ENCODE assay signal across 15 cellular contexts in genomic region chr5:68282001-68282400, GRCh38.
A peak's percentile ranks its signal among the peaks of the same experiment; 100 is the strongest.
DNase-seq lines count a peak whose midpoint lies in the region; ATAC-seq and TF ChIP-seq lines count a peak whose summit lies in the region.
"Had no signal": no experiment of that assay in that cellular context is flagged by ENCODE, and none has a peak within 500 bp of the region (broad histone marks: within the 10 kb centered on the region; RNA-seq: fewer than 3 reads in every experiment).

No MANE protein-coding gene starts in this region.

- H3K27ac ChIP-seq in esophagus muscularis mucosa (replicated peaks in 1 of 4), result peak overlapping the region in 3 of 4 donors; percentile 20 to 89 (median 86)
- no peak overlapping the region for H3K27ac ChIP-seq in SJCRH30
- H3K27ac ChIP-seq: brain microvascular endothelial cell, ovary, thoracic aorta had no signal

- H3K4me3 ChIP-seq in esophagus muscularis mucosa (no peak overlapping the region), SJCRH30 (no peak overlapping the region)
- H3K4me3 ChIP-seq: lung, ovary, thoracic aorta had no signal

- H3K4me1 ChIP-seq in esophagus muscularis mucosa (peaks cover 35 to 88% (median 76%) of the 10 kb centered on the region in 4 donors), SJCRH30 (peaks cover 1% of the 10 kb centered on the region; the same call in 1 of the 2 replicates)

- TF ChIP-seq EP300 in esophagus muscularis mucosa (IDR thresholded peaks at IDR 0.05), result no peak

- in situ Hi-C loops in ACHN (cut with HindIII; ENCODE audit: low pct_ligation_motif_present, low pct_unique_long_range_greater_than_20kb, low sequenced_read_pairs), result loop anchor here (25.0 kb wide), 1 partner anchor 180 kb away; no protein-coding TSS in a partner anchor

- H3K4me3 Mint-ChIP-seq in activated CD4-positive, alpha-beta T cell treated with anti-CD3 and anti-CD28 coated beads for 36 hours, result peak overlapping the region; percentile 69
- peak overlapping the region; percentile 85 to 88 (median 86) for H3K4me3 Mint-ChIP-seq in T-cell
- peak overlapping the region; percentile 84 to 85 for H3K4me3 Mint-ChIP-seq in stimulated activated naive CD8-positive, alpha-beta T cell treated with anti-CD3 and anti-CD28 coated beads, Interleukin-15, amount 100 ng/mL, for 72 hours

- peak overlapping the region; percentile 90 for H3K27ac Mint-ChIP-seq in activated CD4-positive, alpha-beta T cell treated with anti-CD3 and anti-CD28 coated beads for 36 hours
- H3K27ac Mint-ChIP-seq in T-cell, result peak overlapping the region; percentile 98
- H3K27ac Mint-ChIP-seq in stimulated activated naive CD8-positive, alpha-beta T cell treated with anti-CD3 and anti-CD28 coated beads, Interleukin-15, amount 100 ng/mL, for 72 hours, result peak overlapping the region; percentile 85 to 88

- POLR2A ChIA-PET in activated CD4-positive, alpha-beta T cell treated with anti-CD3 and anti-CD28 coated beads for 36 hours (lab: Charles Lee), result no interaction called here
- POLR2A ChIA-PET in T-cell (lab: Charles Lee), result no interaction called here

- WGBS in esophagus muscularis mucosa, result 94% methylated on average over 4 of the region's 4 CpGs

- H3K9me3 ChIP-seq in esophagus muscularis mucosa, result no peaks in the 10 kb centered on the region
- H3K9me3 ChIP-seq in SJCRH30 (replicated peaks), result no peaks in the 10 kb centered on the region
- H3K9me3 ChIP-seq: ovary, thoracic aorta had no signal

- no peaks in the 10 kb centered on the region for H3K27me3 ChIP-seq in esophagus muscularis mucosa
- no peaks in the 10 kb centered on the region for H3K27me3 ChIP-seq in SJCRH30
- H3K27me3 ChIP-seq: brain microvascular endothelial cell, ovary had no signal

- no peaks in the 10 kb centered on the region for H3K9me3 Mint-ChIP-seq in activated CD4-positive, alpha-beta T cell treated with anti-CD3 and anti-CD28 coated beads for 36 hours (ENCODE audit: low read depth)
- H3K9me3 Mint-ChIP-seq in T-cell, result no peaks in the 10 kb centered on the region
- no peaks in the 10 kb centered on the region for H3K9me3 Mint-ChIP-seq in stimulated activated naive CD8-positive, alpha-beta T cell treated with anti-CD3 and anti-CD28 coated beads, Interleukin-15, amount 100 ng/mL, for 72 hours

- no peak for ATAC-seq in activated CD4-positive, alpha-beta T cell treated with anti-CD3 and anti-CD28 coated beads for 36 hours
- ATAC-seq in T-cell (replicated peaks in 1 of 4), result no peak
- ATAC-seq in stimulated activated naive CD8-positive, alpha-beta T cell treated with anti-CD3 and anti-CD28 coated beads, Interleukin-15, amount 100 ng/mL, for 72 hours, result no peak

- intact Hi-C loops in activated CD4-positive, alpha-beta T cell treated with anti-CD3 and anti-CD28 coated beads for 36 hours (cut with DNase I, micrococcal nuclease), result no loop called here
- intact Hi-C loops in esophagus muscularis mucosa (cut with DNase I), result no loop called here

- peaks cover 94% of the 10 kb centered on the region for H3K4me1 Mint-ChIP-seq in activated CD4-positive, alpha-beta T cell treated with anti-CD3 and anti-CD28 coated beads for 36 hours
- peaks cover 90 to 92% (median 91%) of the 10 kb centered on the region in 3 donors for H3K4me1 Mint-ChIP-seq in T-cell
- peaks cover 96% of the 10 kb centered on the region for H3K4me1 Mint-ChIP-seq in stimulated activated naive CD8-positive, alpha-beta T cell treated with anti-CD3 and anti-CD28 coated beads, Interleukin-15, amount 100 ng/mL, for 72 hours

- no peak for TF ChIP-seq POLR2A in esophagus muscularis mucosa (IDR thresholded peaks at IDR 0.05; ENCODE audit: low read depth)

- H3K36me3 ChIP-seq in esophagus muscularis mucosa (peaks cover 67 to 87% (median 75%) of the 10 kb centered on the region in 4 donors), SJCRH30 (peaks cover 3% of the 10 kb centered on the region)
- H3K36me3 ChIP-seq: ovary had no signal

- TF ChIP-seq CTCF in esophagus muscularis mucosa (IDR thresholded peaks at IDR 0.05), result no peak

- CTCF ChIA-PET in activated CD4-positive, alpha-beta T cell treated with anti-CD3 and anti-CD28 coated beads for 36 hours (lab: Charles Lee), result interaction anchor here (0.8 to 1.0 kb wide), 4 partner anchors 13 to 99 kb away, joined by 3 to 4 read pairs (median 3); no protein-coding TSS in a partner anchor
- CTCF ChIA-PET in T-cell (lab: Charles Lee), result interaction anchor here in 1 of 2 donors (0.9 kb wide), 1 partner anchor 27 kb away, joined by 3 read pairs; no protein-coding TSS in a partner anchor

- DNase-seq in activated CD4-positive, alpha-beta T cell treated with anti-CD3 and anti-CD28 coated beads for 36 hours, result no peak
- no peak for DNase-seq in activated CD4-positive, alpha-beta T cell treated with anti-CD3 and anti-CD28 coated beads, Interleukin-2, amount 50 U/mL, for 4 hours
- DNase-seq in T-cell, result no peak
- DNase-seq in esophagus muscularis mucosa (ENCODE audit: extremely low spot score), result no peak
- no peak for DNase-seq in stimulated activated naive CD8-positive, alpha-beta T cell treated with anti-CD3 and anti-CD28 coated beads, Interleukin-15, amount 100 ng/mL, for 72 hours
- no peak for DNase-seq in SJCRH30
- DNase-seq in kidney tubule cell (ENCODE audit: low spot score), result no peak
- no peak for DNase-seq in ACHN
- DNase-seq: activated CD4-positive, CD25-positive, alpha-beta regulatory T cell; brain microvascular endothelial cell; NCI-H187 treated with DMSO at 0.1 percent for 48 hours; NCI-H510A treated with DMSO at 0.1 percent for 48 hours; ovary had no signal

- H3K27me3 Mint-ChIP-seq in activated CD4-positive, alpha-beta T cell treated with anti-CD3 and anti-CD28 coated beads for 36 hours, result no peaks in the 10 kb centered on the region
- no peaks in the 10 kb centered on the region for H3K27me3 Mint-ChIP-seq in T-cell
- H3K27me3 Mint-ChIP-seq in stimulated activated naive CD8-positive, alpha-beta T cell treated with anti-CD3 and anti-CD28 coated beads, Interleukin-15, amount 100 ng/mL, for 72 hours, result no peaks in the 10 kb centered on the region

- H3K36me3 Mint-ChIP-seq in activated CD4-positive, alpha-beta T cell treated with anti-CD3 and anti-CD28 coated beads for 36 hours (ENCODE audit: low read depth), result peaks cover 53% of the 10 kb centered on the region
- H3K36me3 Mint-ChIP-seq in T-cell, result peaks cover 69% of the 10 kb centered on the region
